In the genomic region with DNA sequence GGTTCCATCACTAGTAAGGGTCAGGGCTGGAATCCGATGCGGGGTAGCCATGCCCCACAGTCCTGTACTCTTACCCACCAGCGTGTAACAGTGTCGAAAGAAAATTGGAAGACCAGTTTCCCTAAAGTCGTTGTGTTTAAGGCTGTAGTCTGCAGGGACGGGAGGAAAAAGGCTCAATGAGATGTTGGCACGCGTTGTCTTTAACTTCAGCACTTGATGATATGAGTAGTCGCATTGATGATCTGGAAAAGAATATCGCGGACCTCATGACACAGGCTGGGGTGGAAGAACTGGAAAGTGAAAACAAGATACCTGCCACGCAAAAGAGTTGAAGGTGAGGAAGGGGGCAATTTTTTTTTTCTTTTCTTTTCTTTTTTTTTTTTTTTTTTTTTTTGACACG, we compare ENCODE assay signal across 1 cellular context.
TF ChIP-seq lines count a peak whose summit lies in the region.

No MANE protein-coding gene starts in this region.

TF ChIP-seq in GM23338, 12 proteins besides CTCF, POLR2A, EP300 and RAD21 (continued from another document):
- TF ChIP-seq ZNF462 (CRISPR knock-in tag; IDR thresholded peaks at IDR 0.05) = no peak
